In the genomic region with DNA sequence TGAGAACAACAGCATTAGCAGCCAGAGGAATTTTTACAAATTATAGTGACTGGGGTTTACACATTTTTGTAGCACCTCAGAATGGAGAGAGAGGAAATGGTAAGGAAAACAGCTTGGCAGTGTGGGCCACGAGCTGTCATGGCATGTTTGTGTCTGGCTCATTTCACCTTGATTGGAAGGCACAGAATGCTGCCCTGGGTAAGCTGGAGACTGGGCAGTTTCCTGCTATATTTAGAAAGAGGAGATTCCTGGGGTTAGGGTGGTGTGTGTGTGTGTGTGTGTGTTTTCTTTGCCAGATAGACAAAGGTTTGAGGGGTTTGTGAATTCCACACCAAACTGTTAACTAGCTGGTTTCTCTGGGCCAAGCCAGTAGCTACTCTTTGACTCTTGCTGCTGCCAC, we compare ENCODE assay signal across 11 cellular contexts. TPM values are rescaled to one million over a fixed set of nuclear protein-coding genes. Genes with fewer than 3 reads are reported as not detected.
A peak's percentile ranks its signal among the peaks of the same experiment; 100 is the strongest.
DNase-seq lines count a peak whose midpoint lies in the region; ATAC-seq and TF ChIP-seq lines count a peak whose summit lies in the region.
"Had no signal": no experiment of that assay in that cellular context is flagged by ENCODE, and none has a peak within 500 bp of the region (broad histone marks: within the 10 kb centered on the region; RNA-seq: fewer than 3 reads in every experiment).

No MANE protein-coding gene starts in this region.

- TF ChIP-seq EP300 in suprapubic skin (IDR thresholded peaks at IDR 0.05): peak; percentile 12

- DNase-seq in MCF 10A (ENCODE audit: unreplicated experiment) (no peak), breast epithelium (ENCODE audit: low spot score in 2 of 2) (no peak), chondrocyte (ENCODE audit: low spot score) (no peak), left colon (no peak), suprapubic skin (ENCODE audit: low spot score in 2 of 2) (no peak), dedifferentiated amniotic fluid mesenchymal stem cell (ENCODE audit: extremely low spot score) (no peak), SIG-M5 treated with dmso at 0.1 percent for 504 hours (lab: John Stamatoyannopoulos, UW; ENCODE audit: unreplicated experiment) (no peak)
- DNase-seq: hippocampal formation, NCI-H2107, ovary had no signal

- H3K9me3 Mint-ChIP-seq in MCF 10A (ENCODE audit: unreplicated experiment): no peaks in the 10 kb centered on the region
- H3K9me3 Mint-ChIP-seq in chondrocyte (ENCODE audit: low read depth): no peaks in the 10 kb centered on the region

- CTCF ChIA-PET in MCF 10A (lab: Yijun Ruan, JAX): interaction anchor here (0.5 to 4.0 kb wide), 14 partner anchors 8 to 111 kb away, joined by 3 to 21 read pairs (median 4); a partner anchor contains a TSS

- H3K4me3 ChIP-seq in breast epithelium: no peak overlapping the region
- no peak overlapping the region for H3K4me3 ChIP-seq in suprapubic skin
- H3K4me3 ChIP-seq: ovary had no signal

- intact Hi-C loops in MCF 10A (cut with micrococcal nuclease): no loop called here
- intact Hi-C loops in breast epithelium (cut with DNase I; ENCODE audit: low total_unique reads): no loop called here
- intact Hi-C loops in left colon (cut with DNase I, micrococcal nuclease): no loop called here

- H3K9me3 ChIP-seq in breast epithelium: no peaks in the 10 kb centered on the region
- H3K9me3 ChIP-seq in suprapubic skin: no peaks in the 10 kb centered on the region
- H3K9me3 ChIP-seq: ovary had no signal

- no peak for TF ChIP-seq CTCF in MCF 10A (IDR thresholded peaks at IDR 0.05; ENCODE audit: unreplicated experiment)
- TF ChIP-seq CTCF in breast epithelium (IDR thresholded peaks at IDR 0.05): no peak
- TF ChIP-seq CTCF in chondrocyte (IDR thresholded peaks at IDR 0.05): no peak
- no peak for TF ChIP-seq CTCF in suprapubic skin (IDR thresholded peaks at IDR 0.05)

- H3K4me1 ChIP-seq in breast epithelium (no peaks in the 10 kb centered on the region), suprapubic skin (peaks cover 22% of the 10 kb centered on the region)

- no peaks in the 10 kb centered on the region for H3K27me3 ChIP-seq in breast epithelium
- no peaks in the 10 kb centered on the region for H3K27me3 ChIP-seq in suprapubic skin
- H3K27me3 ChIP-seq: ovary had no signal

- BruUV-seq in MCF 10A (replicated peaks; lab: Mats Ljungman, UMichigan): no TSS peak

- H3K36me3 Mint-ChIP-seq in MCF 10A (ENCODE audit: insufficient read depth, unreplicated experiment): no peaks in the 10 kb centered on the region
- no peaks in the 10 kb centered on the region for H3K36me3 Mint-ChIP-seq in chondrocyte (ENCODE audit: low read depth)

- ATAC-seq in left colon (peak; percentile 38), HG02798 (IDR thresholded peaks at IDR 0.05; ENCODE audit: poor library complexity, unreplicated experiment) (no peak)

- 41% methylated on average over 1 of the region's 1 CpG for WGBS in suprapubic skin

- peak overlapping the region; percentile 17 for H3K27ac Mint-ChIP-seq in MCF 10A (ENCODE audit: low read depth, unreplicated experiment)
- H3K27ac Mint-ChIP-seq in chondrocyte (ENCODE audit: unreplicated experiment): peak overlapping the region; percentile 67

- H3K27ac ChIP-seq in breast epithelium (peak overlapping the region in 1 of 2 donors; percentile 37), suprapubic skin (no peak overlapping the region)
- H3K27ac ChIP-seq: ovary had no signal

- no peak for TF ChIP-seq POLR2A in breast epithelium (IDR thresholded peaks at IDR 0.05)
- no peak for TF ChIP-seq POLR2A in suprapubic skin (IDR thresholded peaks at IDR 0.05)

- POLR2A ChIA-PET in MCF 10A (lab: Yijun Ruan, JAX): interaction anchor here (0.6 to 2.8 kb wide), 9 partner anchors 9 to 417 kb away, joined by 3 to 25 read pairs (median 4); a partner anchor contains a TSS

- no peak overlapping the region for H3K4me3 Mint-ChIP-seq in MCF 10A (ENCODE audit: unreplicated experiment)
- no peak overlapping the region for H3K4me3 Mint-ChIP-seq in chondrocyte (ENCODE audit: unreplicated experiment)

- H3K4me1 Mint-ChIP-seq in MCF 10A (ENCODE audit: insufficient read depth, unreplicated experiment) (peaks cover 16% of the 10 kb centered on the region), chondrocyte (ENCODE audit: low read depth) (peaks cover 47% of the 10 kb centered on the region)

- no peaks in the 10 kb centered on the region for H3K36me3 ChIP-seq in breast epithelium
- H3K36me3 ChIP-seq in suprapubic skin: no peaks in the 10 kb centered on the region
- H3K36me3 ChIP-seq: ovary had no signal

- no peaks in the 10 kb centered on the region for H3K27me3 Mint-ChIP-seq in MCF 10A (ENCODE audit: insufficient read depth, unreplicated experiment)
- no peaks in the 10 kb centered on the region for H3K27me3 Mint-ChIP-seq in chondrocyte (ENCODE audit: low read depth)

RNA-seq across cellular contexts. Expression of a gene that starts 9.0 kb away (rescaled TPM):
- total RNA-seq in MCF 10A (2022): 54.3 and 58.9 TPM in 2 replicates
- total RNA-seq in breast epithelium: 10 to 100 TPM; 33.1 to 89.0 (median 56.4) TPM
- total RNA-seq in chondrocyte: 6.0 to 16.7 TPM (median 16.4 TPM) in 3 replicates
- 10 to 100 TPM; 71.6 to 85.1 TPM for total RNA-seq in left colon
- total RNA-seq in suprapubic skin: 10 to 100 TPM; 11.1 to 36.1 (median 21.8) TPM
